ENCODE assay signal across 22 cellular contexts in genomic region chr10:116752563-116752962, GRCh38. TPM values are rescaled to one million over a fixed set of nuclear protein-coding genes. Genes with fewer than 3 reads are reported as not detected.
DNase-seq lines count a peak whose midpoint lies in the region; ATAC-seq, FAIRE-seq and TF ChIP-seq lines count a peak whose summit lies in the region.
"Had no signal": no experiment of that assay in that cellular context is flagged by ENCODE, and none has a peak within 500 bp of the region (broad histone marks: within the 10 kb centered on the region; RNA-seq: fewer than 3 reads in every experiment).

No MANE protein-coding gene starts in this region.

- intact Hi-C loops in sigmoid colon (cut with DNase I): no loop called here

- peaks cover 17% of the 10 kb centered on the region for H3K4me1 ChIP-seq in foreskin keratinocyte
- H3K4me1 ChIP-seq in sigmoid colon: peaks cover 0 to 14% (median 10%) of the 10 kb centered on the region in 4 donors
- H3K4me1 ChIP-seq in small intestine (ENCODE audit: control insufficient read depth in 2 of 2, insufficient read depth in 1 of 2, low read depth in 1 of 2, low read length in 1 of 2): no peaks in the 10 kb centered on the region
- H3K4me1 ChIP-seq: HAP-1 had no signal

- no peak for TF ChIP-seq POLR2A in sigmoid colon (IDR thresholded peaks at IDR 0.05)

- 39 to 66% methylated on average over 1 of the region's 1 CpG for WGBS in sigmoid colon, 2 donors
- 68 to 94% (median 78%) methylated on average over 1 of the region's 1 CpG for WGBS in small intestine, 3 donors

- H3K4me3 ChIP-seq in sigmoid colon: no peak overlapping the region
- H3K4me3 ChIP-seq in small intestine (ENCODE audit: low read depth in 1 of 2, low read length in 2 of 2): no peak overlapping the region
- H3K4me3 ChIP-seq: BLaER1, GM23248, HAP-1 had no signal

- H3K36me3 ChIP-seq in sigmoid colon (no peaks in the 10 kb centered on the region), small intestine (ENCODE audit: control insufficient read depth in 2 of 2, insufficient read depth in 2 of 2, low read length in 2 of 2) (no peaks in the 10 kb centered on the region)
- H3K36me3 ChIP-seq: BLaER1, HAP-1 had no signal

- H3K27ac ChIP-seq in foreskin keratinocyte (no peak overlapping the region), sigmoid colon (peak overlapping the region in 2 of 4 donors; percentile 3 to 22), small intestine (ENCODE audit: low read depth in 1 of 2, low read length in 1 of 2) (no peak overlapping the region)
- H3K27ac ChIP-seq: BLaER1, GM23248 had no signal

- H3K27me3 ChIP-seq in foreskin keratinocyte (no peaks in the 10 kb centered on the region), sigmoid colon (no peaks in the 10 kb centered on the region), small intestine (ENCODE audit: control insufficient read depth in 2 of 2, insufficient read depth in 2 of 2, low read length in 2 of 2) (no peaks in the 10 kb centered on the region)
- H3K27me3 ChIP-seq: BLaER1 had no signal

- no peak for FAIRE-seq in small intestine (lab: Jason Lieb, UNC)
- FAIRE-seq: A204.1, GM12891, GM19239, HTR-8/SVneo had no signal

- no peaks in the 10 kb centered on the region for H3K9me3 ChIP-seq in sigmoid colon
- H3K9me3 ChIP-seq in small intestine (ENCODE audit: control insufficient read depth, low read depth): no peaks in the 10 kb centered on the region
- H3K9me3 ChIP-seq: HAP-1 had no signal

- TF ChIP-seq CTCF in foreskin keratinocyte (conservative IDR thresholded peaks at IDR 0.05) (no peak), sigmoid colon (IDR thresholded peaks at IDR 0.05) (no peak)

- DNase-seq in ELR (ENCODE audit: low read depth) (peak; percentile 40), amniotic epithelial cell (ENCODE audit: low read depth) (peak; percentile 66), foreskin keratinocyte (peak in 1 of 2 donors; percentile 26), sigmoid colon (peak; percentile 10), small intestine (no peak), NCI-H2227 treated with DMSO at 0.1 percent for 48 hours (lab: John Stamatoyannopoulos, UW) (no peak)
- DNase-seq: CD4-positive, alpha-beta memory T cell; EL; GM23248; MM.1S; NCI-H1105; NCI-H2081; NCI-H2171 treated with DMSO at 0.1 percent for 48 hours; SHP77 treated with DMSO at 0.1 percent for 48 hours had no signal

- no peak for TF ChIP-seq EP300 in sigmoid colon (IDR thresholded peaks at IDR 0.05)

- ATAC-seq in foreskin keratinocyte (peak; percentile 58), HG02973 (IDR thresholded peaks at IDR 0.05; ENCODE audit: unreplicated experiment) (no peak), GM19328 (IDR thresholded peaks at IDR 0.05; ENCODE audit: unreplicated experiment) (no peak)

RNA-seq across cellular contexts. Expression of gene HSPA12A, which starts 10.2 kb away (rescaled TPM):
- total RNA-seq in foreskin keratinocyte (10.3 and 10.4 TPM in 2 replicates), sigmoid colon (10 to 100 TPM; 12.3 to 17.4 (median 15.4) TPM)
- polyA plus RNA-seq in foreskin keratinocyte (3.8 and 4.1 TPM in 2 replicates), sigmoid colon (1 to 10 TPM; 1.4 to 3.6 (median 3.0) TPM), small intestine (1 to 10 TPM in 2 of 3 donors, under 1 TPM in 1; 0.54 to 2.6 (median 1.8) TPM)

Comparison
In these comparisons a context has a peak if more than half of its experiments do, and no peak if none do; other contexts are left out.
1. DNase-seq: peak in ELR (single experiment), amniotic epithelial cell (single experiment) and sigmoid colon (single experiment); none in small intestine (single experiment) and NCI-H2227 treated with DMSO at 0.1 percent for 48 hours (single experiment).